1 cellular context compared by ENCODE assay signal in genomic region chr13:52851153-52851962, GRCh38.
TF ChIP-seq lines count a peak whose summit lies in the region.

No MANE protein-coding gene starts in this region.

TF ChIP-seq in GM12878, 131 proteins besides CTCF, POLR2A, EP300 and RAD21 (continued from another document and continues in another):
- no peak for TF ChIP-seq REST (IDR thresholded peaks at IDR 0.05; ENCODE audit: low read depth, low read length)
- TF ChIP-seq CREM (IDR thresholded peaks at IDR 0.05; ENCODE audit: low read depth) = peak; percentile 84
- no peak for TF ChIP-seq KLF5 (IDR thresholded peaks at IDR 0.05; ENCODE audit: partially characterized antibody)
- TF ChIP-seq ASH2L (IDR thresholded peaks at IDR 0.05; ENCODE audit: borderline replicate concordance, low read depth) = no peak
- TF ChIP-seq TBL1XR1 (IDR thresholded peaks at IDR 0.05; ENCODE audit: low read depth, low read length) = no peak
- peak; percentile 44; the same call in 1 of the 2 replicates for TF ChIP-seq CREB1 (IDR thresholded peaks at IDR 0.05; ENCODE audit: low read depth)
- TF ChIP-seq ELK1 (IDR thresholded peaks at IDR 0.05; ENCODE audit: low read depth, low read length) = no peak
- TF ChIP-seq ETV6 (conservative IDR thresholded peaks at IDR 0.05 in 1 of 2, IDR thresholded peaks at IDR 0.05 in 1 of 2; ENCODE audit: borderline replicate concordance in 1 of 2, low read depth in 1 of 2) = no peak; a peak in 1 of 4 replicates
- peak; percentile 54 for TF ChIP-seq USF2 (IDR thresholded peaks at IDR 0.05; ENCODE audit: borderline replicate concordance, low read depth, low read length)
- TF ChIP-seq TCF7 (IDR thresholded peaks at IDR 0.05; ENCODE audit: borderline replicate concordance) = 0 out of 2 replicates have a peak, but pooled peaks have one; percentile 27
- peak; percentile 26; the same call in 1 of the 2 replicates for TF ChIP-seq MEF2A (IDR thresholded peaks at IDR 0.05; ENCODE audit: insufficient read depth, low read depth, low read length)
- peak in 1 of 2 experiments; percentile 24; a peak in 1 of 4 replicates for TF ChIP-seq IKZF2 (IDR thresholded peaks at IDR 0.05)
- no peak for TF ChIP-seq NR2F1 (conservative IDR thresholded peaks at IDR 0.05)
- TF ChIP-seq IRF5 (IDR thresholded peaks at IDR 0.05; ENCODE audit: borderline replicate concordance) = no peak
- peak; percentile 57 for TF ChIP-seq FOXM1 (IDR thresholded peaks at IDR 0.05; ENCODE audit: low read depth, low read length)
- no peak for TF ChIP-seq ZBTB11 (CRISPR knock-in tag; IDR thresholded peaks at IDR 0.05)
- TF ChIP-seq ZNF384 (IDR thresholded peaks at IDR 0.05; ENCODE audit: borderline replicate concordance, low read depth, low read length) = no peak
- TF ChIP-seq ZNF687 (IDR thresholded peaks at IDR 0.05) = no peak
- no peak for TF ChIP-seq IRF3 (IDR thresholded peaks at IDR 0.05)
- no peak for TF ChIP-seq GABPA (IDR thresholded peaks at IDR 0.05; ENCODE audit: low read depth)
- no peak for TF ChIP-seq SREBF1 (IDR thresholded peaks at IDR 0.05; ENCODE audit: low read length)
- no peak for TF ChIP-seq BRCA1 (IDR thresholded peaks at IDR 0.05; ENCODE audit: low read depth, low read length)
- TF ChIP-seq PML (IDR thresholded peaks at IDR 0.05; ENCODE audit: low read length) = peak; percentile 30; the same call in 1 of the 2 replicates
- TF ChIP-seq ZSCAN29 (IDR thresholded peaks at IDR 0.05) = no peak
- TF ChIP-seq SUPT20H (IDR thresholded peaks at IDR 0.05; ENCODE audit: borderline replicate concordance, control insufficient read depth, low read depth, low read length) = no peak
- no peak for TF ChIP-seq PRDM15 (CRISPR knock-in tag; IDR thresholded peaks at IDR 0.05)
- peak; percentile 46 for TF ChIP-seq IKZF1 (conservative IDR thresholded peaks at IDR 0.05)
- TF ChIP-seq WRNIP1 (IDR thresholded peaks at IDR 0.05; ENCODE audit: borderline replicate concordance, low read depth, low read length) = no peak
- no peak for TF ChIP-seq SIN3A (IDR thresholded peaks at IDR 0.05; ENCODE audit: low read depth, low read length)
- TF ChIP-seq YY1 (IDR thresholded peaks at IDR 0.05; ENCODE audit: low read depth, low read length) = peak; percentile 93
- peak; percentile 70; the same call in 1 of the 2 replicates for TF ChIP-seq CBFB (IDR thresholded peaks at IDR 0.05; ENCODE audit: low read depth)
- TF ChIP-seq CEBPZ (IDR thresholded peaks at IDR 0.05; ENCODE audit: low read depth, low read length) = no peak
- TF ChIP-seq SREBF2 (IDR thresholded peaks at IDR 0.05; ENCODE audit: low read length) = no peak
- no peak for TF ChIP-seq TCF3 (IDR thresholded peaks at IDR 0.05; ENCODE audit: borderline replicate concordance, insufficient read depth, low read depth, low read length)
